ENCODE assay signal across 27 cellular contexts in the genomic region with DNA sequence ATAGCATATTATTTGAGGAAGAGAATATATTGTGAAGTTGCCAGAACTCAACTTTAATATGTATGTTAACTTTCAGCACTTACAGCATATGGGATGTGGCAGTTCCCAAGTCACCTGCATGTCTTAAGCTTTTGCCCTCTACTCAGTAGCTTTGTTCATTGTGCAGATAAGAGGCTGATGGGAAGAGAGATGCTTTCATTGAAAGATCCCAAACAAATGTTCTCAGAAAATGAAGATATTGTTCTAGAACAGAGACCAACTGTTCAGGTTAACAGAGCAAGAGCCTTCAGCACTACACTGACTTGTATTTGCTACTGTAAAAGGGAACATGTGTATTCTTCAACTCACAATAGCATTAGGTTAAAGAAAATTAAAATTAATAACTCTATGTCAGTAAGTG. TPM values are rescaled to one million over a fixed set of nuclear protein-coding genes. Genes with fewer than 3 reads are reported as not detected.
"Had no signal": no experiment of that assay in that cellular context is flagged by ENCODE, and none has a peak within 500 bp of the region (broad histone marks: within the 10 kb centered on the region; RNA-seq: fewer than 3 reads in every experiment).

No MANE protein-coding gene starts in this region.

- H3K27ac ChIP-seq: brain microvascular endothelial cell, coronary artery, gastroesophageal sphincter, right lobe of liver, skin epidermis, thyroid gland, upper lobe of left lung, vagina had no signal

- H3K4me3 ChIP-seq: coronary artery, gastroesophageal sphincter, right lobe of liver, skin epidermis, thyroid gland, upper lobe of left lung, vagina had no signal

- H3K4me3 Mint-ChIP-seq: activated CD4-positive, alpha-beta memory T cell treated with anti-CD3 and anti-CD28 coated beads, Interleukin-2, amount 10 ng/mL, durations not matched to agents 7 days and 5 days; activated CD4-positive, alpha-beta T cell treated with anti-CD3 and anti-CD28 coated beads, Interleukin-2, amount 10 ng/mL, durations not matched to agents 24 days and 14 days; activated naive CD4-positive, alpha-beta T cell treated with anti-CD3 and anti-CD28 coated beads, Interleukin-2, amount 10 ng/mL, durations not matched to agents 7 days and 5 days; activated T-cell treated with anti-CD3 and anti-CD28 coated beads, Interleukin-2, amount 50 U/mL, for 24 hours; effector memory CD8-positive, alpha-beta T cell; memory B cell; natural killer cell; stimulated activated effector memory CD8-positive, alpha-beta T cell treated with anti-CD3 and anti-CD28 coated beads, Interleukin-12 subunit alpha, Interleukin-12 subunit beta, amount 100 ng/mL, for 72 hours; stimulated activated naive CD8-positive, alpha-beta T cell treated with anti-CD3 and anti-CD28 coated beads, Interleukin-15, Interleukin-2, amounts not matched to agents 100 ng/mL and 50 ng/mL, for 24 hours; T-helper 17 cell had no signal

- DNase-seq: activated CD4-positive, alpha-beta memory T cell treated with anti-CD3 and anti-CD28 coated beads, Interleukin-2, amount 10 ng/mL, durations not matched to agents 7 days and 5 days; activated CD4-positive, alpha-beta T cell treated with anti-CD3 and anti-CD28 coated beads, Interleukin-2, amount 10 ng/mL, durations not matched to agents 24 days and 14 days; activated CD4-positive, CD25-positive, alpha-beta regulatory T cell treated with anti-CD3 and anti-CD28 coated beads, Interleukin-2, amount 50 U/mL, for 72 hours; activated CD8-positive, alpha-beta memory T cell treated with anti-CD3 and anti-CD28 coated beads, Interleukin-2, amount 50 U/mL, for 48 hours; activated gamma-delta T cell; activated naive CD4-positive, alpha-beta T cell treated with anti-CD3 and anti-CD28 coated beads, Interleukin-2, amount 10 ng/mL, durations not matched to agents 7 days and 5 days; activated T-cell treated with anti-CD3 and anti-CD28 coated beads, Interleukin-2, amount 50 U/mL, for 24 hours; amniotic stem cell; brain microvascular endothelial cell; effector memory CD8-positive, alpha-beta T cell; erythroblast; kidney; natural killer cell; right lobe of liver; stimulated activated CD4-positive, alpha-beta T cell treated with anti-CD3 and anti-CD28 coated beads, Interleukin-12 subunit alpha, Interleukin-12 subunit beta, amount 100 ng/mL, for 4 hours; stimulated activated CD4-positive, alpha-beta T cell treated with anti-CD3 and anti-CD28 coated beads, Interleukin-4, amount 100 ng/mL, for 24 hours; T-helper 17 cell; T1000; thyroid gland; upper lobe of left lung had no signal

- H3K36me3 Mint-ChIP-seq: activated naive CD4-positive, alpha-beta T cell treated with anti-CD3 and anti-CD28 coated beads, Interleukin-2, amount 10 ng/mL, durations not matched to agents 7 days and 5 days; memory B cell; natural killer cell; stimulated activated effector memory CD8-positive, alpha-beta T cell treated with anti-CD3 and anti-CD28 coated beads, Interleukin-12 subunit alpha, Interleukin-12 subunit beta, amount 100 ng/mL, for 72 hours had no signal

- H3K27ac Mint-ChIP-seq: activated CD4-positive, alpha-beta memory T cell treated with anti-CD3 and anti-CD28 coated beads, Interleukin-2, amount 10 ng/mL, durations not matched to agents 7 days and 5 days; activated CD4-positive, alpha-beta T cell treated with anti-CD3 and anti-CD28 coated beads, Interleukin-2, amount 10 ng/mL, durations not matched to agents 24 days and 14 days; activated naive CD4-positive, alpha-beta T cell treated with anti-CD3 and anti-CD28 coated beads, Interleukin-2, amount 10 ng/mL, durations not matched to agents 7 days and 5 days; activated T-cell treated with anti-CD3 and anti-CD28 coated beads, Interleukin-2, amount 50 U/mL, for 24 hours; effector memory CD8-positive, alpha-beta T cell; memory B cell; natural killer cell; stimulated activated effector memory CD8-positive, alpha-beta T cell treated with anti-CD3 and anti-CD28 coated beads, Interleukin-12 subunit alpha, Interleukin-12 subunit beta, amount 100 ng/mL, for 72 hours; stimulated activated naive CD8-positive, alpha-beta T cell treated with anti-CD3 and anti-CD28 coated beads, Interleukin-15, Interleukin-2, amounts not matched to agents 100 ng/mL and 50 ng/mL, for 24 hours; T-helper 17 cell had no signal

- H3K9me3 Mint-ChIP-seq: activated CD4-positive, alpha-beta memory T cell treated with anti-CD3 and anti-CD28 coated beads, Interleukin-2, amount 10 ng/mL, durations not matched to agents 7 days and 5 days; activated CD4-positive, alpha-beta T cell treated with anti-CD3 and anti-CD28 coated beads, Interleukin-2, amount 10 ng/mL, durations not matched to agents 24 days and 14 days; activated naive CD4-positive, alpha-beta T cell treated with anti-CD3 and anti-CD28 coated beads, Interleukin-2, amount 10 ng/mL, durations not matched to agents 7 days and 5 days; activated T-cell treated with anti-CD3 and anti-CD28 coated beads, Interleukin-2, amount 50 U/mL, for 24 hours; memory B cell; natural killer cell; stimulated activated effector memory CD8-positive, alpha-beta T cell treated with anti-CD3 and anti-CD28 coated beads, Interleukin-12 subunit alpha, Interleukin-12 subunit beta, amount 100 ng/mL, for 72 hours; stimulated activated naive CD8-positive, alpha-beta T cell treated with anti-CD3 and anti-CD28 coated beads, Interleukin-15, Interleukin-2, amounts not matched to agents 100 ng/mL and 50 ng/mL, for 24 hours had no signal

- H3K4me1 ChIP-seq: thyroid gland had no signal

- H3K36me3 ChIP-seq: brain microvascular endothelial cell, gastroesophageal sphincter, right lobe of liver, thyroid gland, upper lobe of left lung, vagina had no signal

- H3K9me3 ChIP-seq: gastroesophageal sphincter, right lobe of liver, thyroid gland, upper lobe of left lung, vagina had no signal

- H3K4me1 Mint-ChIP-seq: activated CD4-positive, alpha-beta memory T cell treated with anti-CD3 and anti-CD28 coated beads, Interleukin-2, amount 10 ng/mL, durations not matched to agents 7 days and 5 days; activated CD4-positive, alpha-beta T cell treated with anti-CD3 and anti-CD28 coated beads, Interleukin-2, amount 10 ng/mL, durations not matched to agents 24 days and 14 days; activated naive CD4-positive, alpha-beta T cell treated with anti-CD3 and anti-CD28 coated beads, Interleukin-2, amount 10 ng/mL, durations not matched to agents 7 days and 5 days; memory B cell; natural killer cell; stimulated activated effector memory CD8-positive, alpha-beta T cell treated with anti-CD3 and anti-CD28 coated beads, Interleukin-12 subunit alpha, Interleukin-12 subunit beta, amount 100 ng/mL, for 72 hours; T-helper 17 cell had no signal

- H3K27me3 ChIP-seq: brain microvascular endothelial cell, gastroesophageal sphincter, right lobe of liver, thyroid gland, upper lobe of left lung, vagina had no signal

RNA-seq across cellular contexts. Expression of a gene that starts 28.1 kb away (rescaled TPM):
- total RNA-seq: activated CD4-positive, alpha-beta T cell treated with anti-CD3 and anti-CD28 coated beads, Interleukin-2, amount 10 ng/mL, durations not matched to agents 24 days and 14 days had no signal
